Comparison of ENCODE assay signal across 8 cellular contexts in the genomic region with DNA sequence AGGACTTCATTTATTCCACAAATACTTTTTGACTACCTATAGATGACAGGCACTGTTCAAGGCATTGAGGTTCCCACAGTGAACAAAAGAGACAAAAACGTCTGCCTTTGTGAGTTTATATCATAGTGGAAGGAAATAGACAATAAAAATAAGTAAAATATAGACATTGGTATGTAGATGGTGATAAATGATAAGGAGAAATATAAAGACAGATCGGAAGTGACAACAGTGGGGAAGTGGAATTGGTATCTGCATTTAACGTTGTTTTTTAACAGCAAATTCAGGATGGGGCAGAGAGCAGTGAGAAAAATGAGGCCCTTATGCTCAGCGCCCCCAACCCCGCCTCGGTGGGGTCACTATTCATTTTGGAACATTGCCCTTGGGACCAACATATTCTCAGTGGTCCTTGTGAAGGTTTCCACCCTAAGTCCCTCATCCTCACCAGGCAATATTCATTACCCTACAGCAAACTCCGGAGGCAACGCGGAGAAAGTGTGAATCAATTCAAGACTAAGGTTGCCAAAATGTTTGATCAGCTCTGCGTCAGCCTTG. TPM values are rescaled to one million over a fixed set of nuclear protein-coding genes. Genes with fewer than 3 reads are reported as not detected.
DNase-seq lines count a peak whose midpoint lies in the region; ATAC-seq and TF ChIP-seq lines count a peak whose summit lies in the region.

No MANE protein-coding gene starts in this region.

- WGBS in endodermal cell (ENCODE audit: insufficient coverage in 1 of 2, insufficient read length in 1 of 2), 2 experiments: 22 to 27% methylated on average over 4 to 10 of the region's 10 CpGs

- H3K4me3 Mint-ChIP-seq in endodermal cell: peak overlapping the region; percentile 83

- peaks cover 14% of the 10 kb centered on the region for H4K20me1 ChIP-seq in Loucy (ENCODE audit: insufficient read depth, low read length, poor library complexity, severe bottlenecking)

- H2AFZ ChIP-seq in Loucy (ENCODE audit: low read length) (peak overlapping the region; percentile 83), parathyroid adenoma (peak overlapping the region; percentile 65)

- intact Hi-C loops in posterior cingulate gyrus (cut with DNase I): loop anchor here (2.0 to 10.0 kb wide), 5 partner anchors 52 to 332 kb away; partner anchors contain the start of gene MICAL3

- H3K9me3 ChIP-seq in Loucy (ENCODE audit: insufficient read depth, low read depth, low read length) (no peaks in the 10 kb centered on the region), endodermal cell (ENCODE audit: control insufficient read depth, low read length) (no peaks in the 10 kb centered on the region), parathyroid adenoma (ENCODE audit: control insufficient read depth, low read length) (no peaks in the 10 kb centered on the region)

- H3K27ac Mint-ChIP-seq in endodermal cell: peak overlapping the region; percentile 96

- H3K4me3 ChIP-seq in Loucy (ENCODE audit: low read length, poor library complexity, severe bottlenecking) (peak overlapping the region; percentile 90), endodermal cell (ENCODE audit: low read length) (peak overlapping the region; percentile 100), parathyroid adenoma (ENCODE audit: low read depth, low read length) (peak overlapping the region; percentile 94)

- no peak for TF ChIP-seq CTCF in Loucy (conservative IDR thresholded peaks at IDR 0.05; ENCODE audit: low read length)
- no peak for TF ChIP-seq CTCF in endodermal cell (conservative IDR thresholded peaks at IDR 0.05)
- no peak for TF ChIP-seq CTCF in parathyroid adenoma (IDR thresholded peaks at IDR 0.05)

- no peaks in the 10 kb centered on the region for H3K9me3 Mint-ChIP-seq in endodermal cell

- H3K36me3 ChIP-seq in Loucy (ENCODE audit: insufficient read depth, low read length) (peaks cover 6% of the 10 kb centered on the region; the same call in 1 of the 2 replicates), endodermal cell (ENCODE audit: control insufficient read depth, insufficient read depth, low read length) (peaks cover 27% of the 10 kb centered on the region), parathyroid adenoma (ENCODE audit: control insufficient read depth, insufficient read depth, low read length) (no peaks in the 10 kb centered on the region)

- H3K9me2 ChIP-seq in Loucy (replicated peaks; ENCODE audit: low read depth, low read length): no peaks in the 10 kb centered on the region

- H3F3A ChIP-seq in Loucy (ENCODE audit: low read depth): no peaks in the 10 kb centered on the region

- H3K9ac ChIP-seq in Loucy (ENCODE audit: low read depth, low read length, poor library complexity, severe bottlenecking): peak overlapping the region; percentile 97
- H3K9ac ChIP-seq in endodermal cell (ENCODE audit: extremely low read depth, low read length, poor library complexity, severe bottlenecking): peak overlapping the region; percentile 88
- H3K9ac ChIP-seq in parathyroid adenoma: no peak overlapping the region

- H3K36me3 Mint-ChIP-seq in endodermal cell (ENCODE audit: low read depth): peaks cover 27% of the 10 kb centered on the region

- peak overlapping the region; percentile 96 for H3K4me2 ChIP-seq in Loucy (ENCODE audit: low read depth, low read length, poor library complexity, severe bottlenecking)
- peak overlapping the region; percentile 90 for H3K4me2 ChIP-seq in parathyroid adenoma (ENCODE audit: low read length)

- H3K4me1 ChIP-seq in Loucy (ENCODE audit: insufficient read depth, low read length, poor library complexity, severe bottlenecking) (peaks cover 35% of the 10 kb centered on the region), endodermal cell (ENCODE audit: control insufficient read depth, insufficient read depth, low read length) (peaks cover 6% of the 10 kb centered on the region), parathyroid adenoma (peaks cover 4% of the 10 kb centered on the region)

- H3K79me2 ChIP-seq in Loucy (ENCODE audit: insufficient read depth, low read length) (peaks cover 56% of the 10 kb centered on the region), parathyroid adenoma (peaks cover 4% of the 10 kb centered on the region)

- H3K27ac ChIP-seq in endodermal cell (ENCODE audit: low read depth, low read length): no peak overlapping the region
- H3K27ac ChIP-seq in parathyroid adenoma: peak overlapping the region; percentile 59

- H3K27me3 ChIP-seq in Loucy (ENCODE audit: insufficient read depth, low read length, poor library complexity, severe bottlenecking) (peaks cover 3% of the 10 kb centered on the region), endodermal cell (ENCODE audit: control insufficient read depth, insufficient read depth, low read length, poor library complexity, severe bottlenecking) (peaks cover 4% of the 10 kb centered on the region), parathyroid adenoma (ENCODE audit: control insufficient read depth, insufficient read depth, low read length) (no peaks in the 10 kb centered on the region)

- peaks cover 12% of the 10 kb centered on the region for H3K4me1 Mint-ChIP-seq in endodermal cell

- H3K27me3 Mint-ChIP-seq in endodermal cell (ENCODE audit: insufficient read depth): peaks cover 3% of the 10 kb centered on the region

- no peak for DNase-seq in endodermal cell
- DNase-seq in NCI-H748 treated with DMSO at 0.1 percent for 48 hours (lab: John Stamatoyannopoulos, UW): no peak
- no peak for DNase-seq in posterior cingulate gyrus
- DNase-seq in NCI-H2081 (lab: John Stamatoyannopoulos, UW): no peak
- DNase-seq in UCSD-AML1 (lab: John Stamatoyannopoulos, UW; ENCODE audit: unreplicated experiment): no peak

- ATAC-seq in GM18508 (IDR thresholded peaks at IDR 0.05; ENCODE audit: insufficient read depth, unreplicated experiment): peak; percentile 4

RNA-seq across cellular contexts. Expression of gene PEX26, which starts 0.6 kb away (rescaled TPM):
- 10 to 100 TPM; 43.1 to 45.7 TPM for total RNA-seq in endodermal cell
- 27.9 TPM for polyA plus RNA-seq in endodermal cell (2013, experiment 1 of 2)
- polyA plus RNA-seq in endodermal cell (2013, experiment 2 of 2): 24.7 TPM

RNA-seq across cellular contexts. Expression of gene TUBA8, which starts 33.4 kb away (rescaled TPM):
- under 1 TPM; 0.58 to 0.66 TPM for total RNA-seq in endodermal cell
- polyA plus RNA-seq in endodermal cell (2013, experiment 1 of 2): 1.3 TPM
- polyA plus RNA-seq in endodermal cell (2013, experiment 2 of 2): 1.5 TPM

RNA-seq across cellular contexts. Expression of gene MICAL3, which starts 52.8 kb away (rescaled TPM):
- 10 to 100 TPM; 42.8 to 48.1 TPM for total RNA-seq in endodermal cell
- polyA plus RNA-seq in endodermal cell (2013, experiment 1 of 2): 18.1 TPM
- polyA plus RNA-seq in endodermal cell (2013, experiment 2 of 2): 18.8 TPM
